8 cellular contexts compared by ENCODE assay signal in the genomic region with DNA sequence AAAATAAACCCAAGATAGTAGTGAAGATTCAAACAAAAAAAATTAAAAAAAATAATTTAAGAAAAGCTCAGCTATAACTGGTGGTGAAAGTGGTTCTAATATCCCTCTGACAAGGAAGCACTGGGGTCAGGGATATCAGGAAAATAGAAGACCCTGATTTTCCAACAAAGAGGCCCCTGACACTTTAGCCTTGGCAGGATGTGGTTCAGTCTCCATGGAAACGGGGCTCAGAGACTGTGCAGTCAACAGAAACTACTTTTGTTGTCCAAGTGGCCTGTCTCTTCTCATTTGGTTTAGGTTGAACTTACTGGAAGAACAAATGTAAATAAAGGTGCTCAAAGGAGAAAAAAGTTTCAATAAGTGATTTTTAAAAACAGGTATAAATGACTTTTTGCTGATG. TPM values are rescaled to one million over a fixed set of nuclear protein-coding genes. Genes with fewer than 3 reads are reported as not detected.
DNase-seq lines count a peak whose midpoint lies in the region; ATAC-seq and TF ChIP-seq lines count a peak whose summit lies in the region.

No MANE protein-coding gene starts in this region.

- peak overlapping the region; percentile 4 for H3K27ac ChIP-seq in subcutaneous abdominal adipose tissue (ENCODE audit: low read depth, low read length)
- no peak overlapping the region for H3K27ac ChIP-seq in tibial artery

- peak; percentile 23 for DNase-seq in A172 (ENCODE audit: low spot score)
- peak; percentile 56 for DNase-seq in HFF-Myc (ENCODE audit: extremely low read depth, low read depth)
- peak; percentile 78 for DNase-seq in activated CD4-positive, alpha-beta T cell treated with anti-CD3 and anti-CD28 coated beads, Interleukin-2, amount 10 ng/mL, durations not matched to agents 7 days and 5 days
- DNase-seq in immature natural killer cell = peak; percentile 49 to 63 (median 56)
- DNase-seq in tibial artery = no peak
- no peak for DNase-seq in anterior cingulate cortex (lab: John Stamatoyannopoulos, UW)

- H3K9ac ChIP-seq in subcutaneous abdominal adipose tissue (ENCODE audit: low read length in 5 of 5) = no peak overlapping the region

- H3K27me3 Mint-ChIP-seq in activated CD4-positive, alpha-beta T cell treated with anti-CD3 and anti-CD28 coated beads, Interleukin-2, amount 10 ng/mL, durations not matched to agents 7 days and 5 days = no peaks in the 10 kb centered on the region
- H3K27me3 Mint-ChIP-seq in immature natural killer cell (ENCODE audit: low read depth in 3 of 3) = peaks cover 0 to 4% (median 2%) of the 10 kb centered on the region in 3 donors

- peaks cover 73% of the 10 kb centered on the region for H3K36me3 Mint-ChIP-seq in activated CD4-positive, alpha-beta T cell treated with anti-CD3 and anti-CD28 coated beads, Interleukin-2, amount 10 ng/mL, durations not matched to agents 7 days and 5 days (ENCODE audit: low read depth)
- peaks cover 17 to 58% (median 27%) of the 10 kb centered on the region in 3 donors for H3K36me3 Mint-ChIP-seq in immature natural killer cell

- peaks cover 42 to 78% (median 67%) of the 10 kb centered on the region in 5 donors for H3K36me3 ChIP-seq in subcutaneous abdominal adipose tissue (ENCODE audit: control insufficient read depth in 5 of 5, insufficient read depth in 5 of 5, low read length in 5 of 5)
- peaks cover 44 to 100% (median 86%) of the 10 kb centered on the region in 3 donors for H3K36me3 ChIP-seq in tibial artery

- H3K9me3 Mint-ChIP-seq in activated CD4-positive, alpha-beta T cell treated with anti-CD3 and anti-CD28 coated beads, Interleukin-2, amount 10 ng/mL, durations not matched to agents 7 days and 5 days = no peaks in the 10 kb centered on the region
- no peaks in the 10 kb centered on the region for H3K9me3 Mint-ChIP-seq in immature natural killer cell

- no peak for TF ChIP-seq CTCF in HFF-Myc (IDR thresholded peaks at IDR 0.05; ENCODE audit: low read depth, low read length, missing control alignments)
- no peak for TF ChIP-seq CTCF in tibial artery (IDR thresholded peaks at IDR 0.05)

- H3K27me3 ChIP-seq in subcutaneous abdominal adipose tissue (ENCODE audit: control insufficient read depth in 5 of 5, insufficient read depth in 4 of 5, low read length in 5 of 5) (no peaks in the 10 kb centered on the region), tibial artery (no peaks in the 10 kb centered on the region)

- intact Hi-C loops in tibial artery (cut with DNase I; ENCODE audit: low total_unique reads) = no loop called here

- H3K4me1 ChIP-seq in subcutaneous abdominal adipose tissue (ENCODE audit: control insufficient read depth in 5 of 5, insufficient read depth in 5 of 5, low read length in 5 of 5) (peaks cover 0 to 12% (median 2%) of the 10 kb centered on the region in 5 donors), tibial artery (no peaks in the 10 kb centered on the region)

- POLR2A ChIA-PET in activated CD4-positive, alpha-beta T cell treated with anti-CD3 and anti-CD28 coated beads, Interleukin-2, amount 10 ng/mL, durations not matched to agents 7 days and 5 days (lab: Charles Lee) = no interaction called here

- peaks cover 34% of the 10 kb centered on the region for H3K4me1 Mint-ChIP-seq in activated CD4-positive, alpha-beta T cell treated with anti-CD3 and anti-CD28 coated beads, Interleukin-2, amount 10 ng/mL, durations not matched to agents 7 days and 5 days
- H3K4me1 Mint-ChIP-seq in immature natural killer cell = peaks cover 19 to 29% of the 10 kb centered on the region in 2 donors

- H3K4me3 ChIP-seq in HFF-Myc (replicated peaks; ENCODE audit: low read depth, low read length) = no peak overlapping the region
- no peak overlapping the region for H3K4me3 ChIP-seq in subcutaneous abdominal adipose tissue (ENCODE audit: low read depth in 1 of 5, low read length in 5 of 5)
- no peak overlapping the region for H3K4me3 ChIP-seq in tibial artery

- CTCF ChIA-PET in activated CD4-positive, alpha-beta T cell treated with anti-CD3 and anti-CD28 coated beads, Interleukin-2, amount 10 ng/mL, durations not matched to agents 7 days and 5 days (lab: Charles Lee) = interaction anchor here (1.4 to 1.7 kb wide), 2 partner anchors 12 to 27 kb away, joined by 3 to 4 read pairs; partner anchors contain the start of gene INTS14

- no peaks in the 10 kb centered on the region for H3K9me3 ChIP-seq in subcutaneous abdominal adipose tissue (ENCODE audit: control insufficient read depth in 5 of 5, low read length in 5 of 5)
- H3K9me3 ChIP-seq in tibial artery = no peaks in the 10 kb centered on the region

- peak overlapping the region; percentile 84 for H3K27ac Mint-ChIP-seq in activated CD4-positive, alpha-beta T cell treated with anti-CD3 and anti-CD28 coated beads, Interleukin-2, amount 10 ng/mL, durations not matched to agents 7 days and 5 days
- H3K27ac Mint-ChIP-seq in immature natural killer cell = peak overlapping the region; percentile 76 to 93 (median 87)

- no peak for ATAC-seq in GM21825 (IDR thresholded peaks at IDR 0.05; ENCODE audit: unreplicated experiment)

- H3K4me3 Mint-ChIP-seq in activated CD4-positive, alpha-beta T cell treated with anti-CD3 and anti-CD28 coated beads, Interleukin-2, amount 10 ng/mL, durations not matched to agents 7 days and 5 days = peak overlapping the region; percentile 34
- H3K4me3 Mint-ChIP-seq in immature natural killer cell = peak overlapping the region; percentile 18 to 49 (median 39)

RNA-seq across cellular contexts. Expression of gene INTS14, which starts 27.2 kb away (rescaled TPM):
- 41.0 and 46.7 TPM in 2 replicates for total RNA-seq in A172 (2014; rRNA removed; shearing (Covaris generic))
- total RNA-seq in activated CD4-positive, alpha-beta T cell treated with anti-CD3 and anti-CD28 coated beads, Interleukin-2, amount 10 ng/mL, durations not matched to agents 7 days and 5 days = 10 to 100 TPM; 38.4 to 46.8 TPM
- 10 to 100 TPM; 16.4 to 30.5 (median 18.6) TPM for polyA plus RNA-seq in immature natural killer cell

RNA-seq across cellular contexts. Expression of gene SLC24A1, which starts 38.0 kb away (rescaled TPM):
- 4.2 and 7.2 TPM in 2 replicates for total RNA-seq in A172 (2014; rRNA removed; shearing (Covaris generic))
- total RNA-seq in activated CD4-positive, alpha-beta T cell treated with anti-CD3 and anti-CD28 coated beads, Interleukin-2, amount 10 ng/mL, durations not matched to agents 7 days and 5 days = 1 to 10 TPM; 4.3 to 5.4 TPM
- polyA plus RNA-seq in immature natural killer cell = 1 to 10 TPM in 1 of 3 donors, under 1 TPM in 1, not detected in 1; 0.83 to 4.1 TPM

RNA-seq across cellular contexts. Expression of gene HACD3, which starts 53.4 kb away (rescaled TPM):
- total RNA-seq in A172 (2014; rRNA removed; shearing (Covaris generic)) = 148 and 149 TPM in 2 replicates
- 10 to 100 TPM; 31.3 to 32.8 TPM for total RNA-seq in activated CD4-positive, alpha-beta T cell treated with anti-CD3 and anti-CD28 coated beads, Interleukin-2, amount 10 ng/mL, durations not matched to agents 7 days and 5 days
- polyA plus RNA-seq in immature natural killer cell = 10 to 100 TPM; 24.4 to 36.7 (median 26.0) TPM

Comparison
In these comparisons a context has a peak if more than half of its experiments do, and no peak if none do; other contexts are left out.
1. DNase-seq: peak in A172 (single experiment), HFF-Myc (single experiment), activated CD4-positive, alpha-beta T cell treated with anti-CD3 and anti-CD28 coated beads, Interleukin-2, amount 10 ng/mL, durations not matched to agents 7 days and 5 days (single experiment) and immature natural killer cell (3 of 3); none in tibial artery (0 of 2) and anterior cingulate cortex (0 of 58).